22 cellular contexts compared by ENCODE assay signal in genomic region chr1:205014772-205015171, GRCh38. TPM values are rescaled to one million over a fixed set of nuclear protein-coding genes. Genes with fewer than 3 reads are reported as not detected.
DNase-seq lines count a peak whose midpoint lies in the region; TF ChIP-seq lines count a peak whose summit lies in the region.
"Had no signal": no experiment of that assay in that cellular context is flagged by ENCODE, and none has a peak within 500 bp of the region (broad histone marks: within the 10 kb centered on the region; RNA-seq: fewer than 3 reads in every experiment).

No MANE protein-coding gene starts in this region.

- no peaks in the 10 kb centered on the region for H3K79me2 ChIP-seq in mesendoderm (ENCODE audit: control insufficient read depth, insufficient read depth, low read length)

- H3K27me3 ChIP-seq in layer of hippocampus (ENCODE audit: control insufficient read depth, insufficient read depth, low read length) (no peaks in the 10 kb centered on the region), mesendoderm (ENCODE audit: insufficient read depth, low read length, poor library complexity) (no peaks in the 10 kb centered on the region)
- H3K27me3 ChIP-seq: adrenal gland, breast epithelium, upper lobe of left lung had no signal

- TF ChIP-seq CTCF in C4-2B (conservative IDR thresholded peaks at IDR 0.05) (no peak), HEK293 (tag by site-specific recombination; IDR thresholded peaks at IDR 0.05) (no peak), VCaP (conservative IDR thresholded peaks at IDR 0.05) (no peak)

- H3K4ac ChIP-seq in mesendoderm (ENCODE audit: low read depth, low read length), result no peak overlapping the region

- no peaks in the 10 kb centered on the region for H3K79me1 ChIP-seq in mesendoderm (ENCODE audit: low read length)

- no peak overlapping the region for H3K23ac ChIP-seq in mesendoderm (ENCODE audit: low read length)

- CTCF ChIA-PET in HEK293 (lab: Yijun Ruan, JAX), result interaction anchor here (0.8 to 3.7 kb wide), 4 partner anchors 15 to 47 kb away, joined by 3 to 19 read pairs (median 4); no protein-coding TSS in a partner anchor

- no peak overlapping the region for H2BK120ac ChIP-seq in mesendoderm (ENCODE audit: low read depth, low read length)

- H3K36me3 ChIP-seq in HEK293 (ENCODE audit: control insufficient read depth in 2 of 2, insufficient read depth in 1 of 2, low read length in 2 of 2), result no peaks in the 10 kb centered on the region
- no peaks in the 10 kb centered on the region for H3K36me3 ChIP-seq in mesendoderm (ENCODE audit: control insufficient read depth, insufficient read depth, low read length)
- H3K36me3 ChIP-seq: adrenal gland, breast epithelium, lower lobe of right lung, upper lobe of left lung had no signal

- H3K4me2 ChIP-seq in mesendoderm (ENCODE audit: low read length), result no peak overlapping the region

- no peak overlapping the region for H3K9ac ChIP-seq in mesendoderm (ENCODE audit: low read length)

- H2BK15ac ChIP-seq in mesendoderm (replicated peaks; ENCODE audit: low read depth), result no peak overlapping the region

- H3K27ac ChIP-seq in C4-2B (peak overlapping the region; percentile 49), HEK293 (ENCODE audit: extremely low read depth, low read depth, low read length) (no peak overlapping the region), VCaP (peak overlapping the region; percentile 93), layer of hippocampus (ENCODE audit: low read depth, low read length) (peak overlapping the region; percentile 68), mesendoderm (ENCODE audit: low read depth, low read length) (no peak overlapping the region)
- H3K27ac ChIP-seq: adrenal gland, breast epithelium, lower lobe of right lung, psoas muscle, upper lobe of left lung had no signal

- H3K56ac ChIP-seq in mesendoderm (ENCODE audit: low read length), result no peak overlapping the region

- H3K4me1 ChIP-seq in HEK293 (ENCODE audit: control insufficient read depth, insufficient read depth, low read length), result no peaks in the 10 kb centered on the region
- peaks cover 3% of the 10 kb centered on the region for H3K4me1 ChIP-seq in mesendoderm (ENCODE audit: control insufficient read depth, low read depth, low read length)
- H3K4me1 ChIP-seq: adrenal gland, psoas muscle had no signal

- H3K18ac ChIP-seq in mesendoderm (ENCODE audit: low read length), result no peak overlapping the region

- H4K5ac ChIP-seq in mesendoderm (ENCODE audit: low read length), result no peak overlapping the region

- POLR2A ChIA-PET in HEK293 (lab: Yijun Ruan, JAX), result no interaction called here

- H2BK5ac ChIP-seq in mesendoderm (ENCODE audit: low read length), result no peak overlapping the region

- H3K9me3 ChIP-seq in HEK293 (ENCODE audit: control insufficient read depth, insufficient read depth, low read depth, low read length), result no peaks in the 10 kb centered on the region
- H3K9me3 ChIP-seq: adrenal gland, breast epithelium, lower lobe of right lung, psoas muscle, upper lobe of left lung had no signal

- WGBS in mesendoderm (ENCODE audit: extremely low coverage, insufficient coverage, low lambda C conversion rate), result no CpG with 5 or more reads among the region's 10 CpGs

- DNase-seq in SHP77 treated with DMSO at 0.1 percent for 48 hours (lab: John Stamatoyannopoulos, UW) (no peak), NCI-H345 treated with DMSO at 0.1 percent for 48 hours (lab: John Stamatoyannopoulos, UW; ENCODE audit: unreplicated experiment) (no peak), foreskin melanocyte (no peak), mesendoderm (no peak)
- DNase-seq: activated CD8-positive, alpha-beta T cell treated with anti-CD3 and anti-CD28 coated beads, Interleukin-2, amount 10 ng/mL, durations not matched to agents 7 days and 5 days; adrenal gland; CD4-positive, alpha-beta memory T cell; DMS153; glutamatergic neuron; KG1; lower lobe of right lung; NCI-H146; PC-3; psoas muscle; SIG-M5 had no signal

- no peak overlapping the region for H4K8ac ChIP-seq in mesendoderm (ENCODE audit: low read depth, low read length)

- no peak overlapping the region for H3K4me3 ChIP-seq in HEK293 (ENCODE audit: low read depth, low read length)
- H3K4me3 ChIP-seq in mesendoderm (ENCODE audit: low read length), result no peak overlapping the region
- H3K4me3 ChIP-seq: adrenal gland, breast epithelium, lower lobe of right lung, psoas muscle, upper lobe of left lung had no signal

- H2AK5ac ChIP-seq in mesendoderm (ENCODE audit: low read length), result no peak overlapping the region

TF ChIP-seq in HEK293, 187 proteins besides CTCF, POLR2A, EP300 and RAD21:
- no peak for TF ChIP-seq ZNF639 (tag by site-specific recombination; IDR thresholded peaks at IDR 0.05)
- peak; percentile 84 for TF ChIP-seq ZFHX2 (tag by site-specific recombination; conservative IDR thresholded peaks at IDR 0.05)
- no peak for TF ChIP-seq ZNF24 (tag by site-specific recombination; IDR thresholded peaks at IDR 0.05)
- no peak for TF ChIP-seq ATF2 (tag by site-specific recombination; IDR thresholded peaks at IDR 0.05; ENCODE audit: low read depth)
- TF ChIP-seq EGR2 (tag by site-specific recombination; IDR thresholded peaks at IDR 0.05; ENCODE audit: low read depth), result peak; percentile 81

RNA-seq across cellular contexts. Expression of gene CNTN2, which starts 28.2 kb away (rescaled TPM):
- polyA plus RNA-seq in mesendoderm (2013, experiment 1 of 2), result 0.49 TPM
- polyA plus RNA-seq in mesendoderm (2013, experiment 2 of 2), result 0.53 TPM
- polyA plus RNA-seq: CD4-positive, alpha-beta memory T cell; endothelial cell of umbilical vein had no signal

Comparison
In these comparisons a context has a peak if more than half of its experiments do, and no peak if none do; other contexts are left out.
1. H3K27ac ChIP-seq: peak in C4-2B (single experiment), VCaP (single experiment) and layer of hippocampus (single experiment); none in HEK293 (single experiment) and mesendoderm (single experiment).